ENCODE assay signal across 1 cellular context in genomic region chrX:1488745-1489144, GRCh38.
TF ChIP-seq lines count a peak whose summit lies in the region.

No MANE protein-coding gene starts in this region.

TF ChIP-seq in H1, 55 proteins besides CTCF, POLR2A, EP300 and RAD21:
- TF ChIP-seq CTBP2 (IDR thresholded peaks at IDR 0.05; ENCODE audit: borderline replicate concordance, insufficient read depth, insufficient read length, low read length) (no peak), MAFK (IDR thresholded peaks at IDR 0.05; ENCODE audit: low read depth, low read length) (no peak), ATF2 (IDR thresholded peaks at IDR 0.05; ENCODE audit: low read length) (no peak)
